Comparison of ENCODE assay signal across 10 cellular contexts in genomic region chr13:113928701-113929627, GRCh38. TPM values are rescaled to one million over a fixed set of nuclear protein-coding genes. Genes with fewer than 3 reads are reported as not detected.
DNase-seq lines count a peak whose midpoint lies in the region; ATAC-seq and TF ChIP-seq lines count a peak whose summit lies in the region.
"Had no signal": no experiment of that assay in that cellular context is flagged by ENCODE, and none has a peak within 500 bp of the region (broad histone marks: within the 10 kb centered on the region; RNA-seq: fewer than 3 reads in every experiment).

No MANE protein-coding gene starts in this region.

- WGBS in esophagus squamous epithelium, 2 donors = 37 to 38% methylated on average over 5 to 14 of the region's 26 CpGs
- WGBS in aorta, 2 donors = 17 to 19% methylated on average over 26 of the region's 26 CpGs

- ATAC-seq in mucosa of descending colon (peak; percentile 47), aorta (ENCODE audit: low FRiP score) (peak; percentile 87)

- peak; percentile 58 for DNase-seq in activated effector memory CD4-positive, alpha-beta T cell treated with anti-CD3 and anti-CD28 coated beads, Interleukin-2, amount 50 U/mL, for 16 hours
- no peak for DNase-seq in activated effector memory CD4-positive, alpha-beta T cell treated with Interleukin-2 at 50 U/mL for 16 hours
- DNase-seq in esophagus squamous epithelium (lab: John Stamatoyannopoulos, UW) = no peak
- DNase-seq in mucosa of descending colon = peak in 1 of 3 donors; percentile 45
- DNase-seq in aorta = peak; percentile 91 to 92
- no peak for DNase-seq in NCI-H2029 treated with DMSO at 0.1 percent for 48 hours (lab: John Stamatoyannopoulos, UW)
- no peak for DNase-seq in effector CD4-positive, alpha-beta T cell
- DNase-seq in SIG-M5 treated with dmso at 0.1 percent for 504 hours (lab: John Stamatoyannopoulos, UW; ENCODE audit: unreplicated experiment) = no peak
- DNase-seq: naive B cell had no signal

- H3K27me3 ChIP-seq in esophagus squamous epithelium = peaks cover 0 to 39% (median 0%) of the 10 kb centered on the region in 4 donors
- no peaks in the 10 kb centered on the region for H3K27me3 ChIP-seq in aorta (ENCODE audit: control insufficient read depth in 1 of 2, insufficient read depth in 2 of 2, low read length in 1 of 2)

- H3K4me3 ChIP-seq in esophagus squamous epithelium (no peak overlapping the region), mucosa of descending colon (no peak overlapping the region), aorta (ENCODE audit: low read length in 2 of 2) (no peak overlapping the region)

- H3K27ac ChIP-seq in esophagus squamous epithelium (peak overlapping the region; percentile 22 to 77 (median 58)), aorta (ENCODE audit: low read depth in 1 of 2, low read length in 2 of 2) (peak overlapping the region in 1 of 2 donors; percentile 73)

- TF ChIP-seq POLR2A in esophagus squamous epithelium (IDR thresholded peaks at IDR 0.05) = no peak

- H3K9me3 ChIP-seq in esophagus squamous epithelium (no peaks in the 10 kb centered on the region), mucosa of descending colon (no peaks in the 10 kb centered on the region), aorta (ENCODE audit: control insufficient read depth, low read length) (no peaks in the 10 kb centered on the region)

- TF ChIP-seq CTCF in esophagus squamous epithelium (IDR thresholded peaks at IDR 0.05) (no peak), mucosa of descending colon (IDR thresholded peaks at IDR 0.05) (no peak)

- H3K36me3 ChIP-seq in esophagus squamous epithelium (no peaks in the 10 kb centered on the region), mucosa of descending colon (ENCODE audit: low read depth) (no peaks in the 10 kb centered on the region), aorta (ENCODE audit: control insufficient read depth in 1 of 2, insufficient read depth in 2 of 2, low read length in 1 of 2) (no peaks in the 10 kb centered on the region)

- H3K4me1 ChIP-seq in esophagus squamous epithelium (peaks cover 3 to 30% (median 22%) of the 10 kb centered on the region in 3 donors), mucosa of descending colon (ENCODE audit: low read depth) (no peaks in the 10 kb centered on the region), aorta (ENCODE audit: control insufficient read depth in 1 of 2, insufficient read depth in 2 of 2, low read length in 2 of 2) (no peaks in the 10 kb centered on the region)

- intact Hi-C loops in esophagus squamous epithelium (cut with DNase I) = no loop called here
- intact Hi-C loops in mucosa of descending colon (cut with DNase I, micrococcal nuclease) = no loop called here
- intact Hi-C loops in aorta (cut with DNase I) = loop anchor here in 1 of 2 donors (5.0 kb wide), 2 partner anchors 67 to 172 kb away; partner anchors contain the start of genes GAS6 and TMEM255B

RNA-seq across cellular contexts. Expression of gene C13orf46, which starts 44.9 kb away (rescaled TPM):
- total RNA-seq in esophagus squamous epithelium = not detected
- 1 to 10 TPM; 1.3 to 1.8 (median 1.6) TPM for total RNA-seq in mucosa of descending colon
- total RNA-seq in aorta = 1 to 10 TPM; 2.1 to 3.5 TPM
- under 1 TPM; 0.13 to 0.43 TPM for polyA plus RNA-seq in aorta
- total RNA-seq: SK-MEL-5 had no signal

Comparison
In these comparisons a context has a peak if more than half of its experiments do, and no peak if none do; other contexts are left out.
1. DNase-seq: peak in activated effector memory CD4-positive, alpha-beta T cell treated with anti-CD3 and anti-CD28 coated beads, Interleukin-2, amount 50 U/mL, for 16 hours (single experiment) and aorta (2 of 2); none in activated effector memory CD4-positive, alpha-beta T cell treated with Interleukin-2 at 50 U/mL for 16 hours (single experiment), esophagus squamous epithelium (single experiment), NCI-H2029 treated with DMSO at 0.1 percent for 48 hours (single experiment), effector CD4-positive, alpha-beta T cell (single experiment) and SIG-M5 treated with dmso at 0.1 percent for 504 hours (single experiment).